1 cellular context compared by ENCODE assay signal in the genomic region with DNA sequence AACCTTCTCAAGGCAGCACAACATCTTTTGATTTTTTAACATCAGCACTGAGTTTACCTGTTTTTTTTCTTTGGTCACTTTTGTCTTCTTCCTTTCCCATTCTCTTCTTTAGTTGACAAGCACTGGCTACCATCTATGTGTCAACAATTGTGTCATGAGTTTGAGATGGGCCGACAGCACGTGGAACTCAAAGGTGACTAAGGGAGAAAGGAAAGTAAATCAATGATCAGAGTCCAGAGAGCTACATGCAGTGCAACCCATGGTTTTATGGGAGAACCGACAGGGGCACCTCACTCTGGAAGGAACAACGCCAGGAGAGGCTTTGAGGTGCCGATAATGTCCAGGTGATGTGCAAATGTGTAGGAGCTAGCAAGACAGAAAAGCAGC.
TF ChIP-seq lines count a peak whose summit lies in the region.

No MANE protein-coding gene starts in this region.

TF ChIP-seq in H1, 55 proteins besides CTCF, POLR2A, EP300 and RAD21:
- no peak for TF ChIP-seq GABPA (IDR thresholded peaks at IDR 0.05; ENCODE audit: borderline replicate concordance, insufficient read depth, low read length)
- TF ChIP-seq SP4 (IDR thresholded peaks at IDR 0.05; ENCODE audit: low read length) = no peak
- no peak for TF ChIP-seq BCL11A (IDR thresholded peaks at IDR 0.05; ENCODE audit: low read depth in 2 of 2, low read length in 2 of 2)
- no peak for TF ChIP-seq CHD2 (IDR thresholded peaks at IDR 0.05; ENCODE audit: low read length)
- TF ChIP-seq SP2 (IDR thresholded peaks at IDR 0.05; ENCODE audit: low read length) = no peak
- TF ChIP-seq, protein P1, sequence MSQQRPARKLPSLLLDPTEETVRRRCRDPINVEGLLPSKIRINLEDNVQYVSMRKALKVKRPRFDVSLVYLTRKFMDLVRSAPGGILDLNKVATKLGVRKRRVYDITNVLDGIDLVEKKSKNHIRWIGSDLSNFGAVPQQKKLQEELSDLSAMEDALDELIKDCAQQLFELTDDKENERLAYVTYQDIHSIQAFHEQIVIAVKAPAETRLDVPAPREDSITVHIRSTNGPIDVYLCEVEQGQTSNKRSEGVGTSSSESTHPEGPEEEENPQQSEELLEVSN (IDR thresholded peaks at IDR 0.05) = no peak
